8 cellular contexts compared by ENCODE assay signal in the genomic region with DNA sequence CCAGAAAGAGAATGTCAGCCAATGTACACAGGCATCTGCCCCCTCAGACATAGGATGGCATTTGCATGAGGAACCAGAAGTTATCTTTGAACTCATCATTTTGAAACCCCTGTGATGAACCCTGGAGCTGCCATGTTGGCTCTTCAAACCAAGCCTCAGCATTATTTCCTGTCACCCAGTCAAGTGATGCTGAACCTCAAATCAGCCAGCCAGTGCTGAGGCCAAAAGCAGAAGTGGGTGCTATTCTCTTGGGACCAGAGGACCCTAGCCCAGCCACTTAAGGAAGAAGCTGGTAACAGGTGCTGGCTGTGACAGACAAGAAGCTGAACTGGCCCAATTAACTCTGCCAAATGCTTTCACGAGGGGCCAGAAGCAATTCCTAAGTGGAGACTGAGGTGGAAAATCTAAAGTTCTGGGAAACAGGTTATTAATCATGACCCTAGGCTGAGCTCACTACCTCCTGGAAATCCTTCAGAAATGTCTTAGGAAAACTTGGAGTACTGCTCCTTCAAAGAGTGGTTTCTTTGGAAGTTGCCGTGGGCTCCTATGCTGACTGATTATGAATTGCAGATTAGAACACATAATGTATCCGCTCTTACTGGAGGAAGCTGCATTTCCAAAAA. TPM values are rescaled to one million over a fixed set of nuclear protein-coding genes. Genes with fewer than 3 reads are reported as not detected.
A peak's percentile ranks its signal among the peaks of the same experiment; 100 is the strongest.
DNase-seq lines count a peak whose midpoint lies in the region; ATAC-seq lines count a peak whose summit lies in the region.

No MANE protein-coding gene starts in this region.

- DNase-seq in right cardiac atrium (no peak), dermis blood vessel endothelial cell (no peak), NCI-H146 treated with DMSO at 0.1 percent for 48 hours (lab: John Stamatoyannopoulos, UW; ENCODE audit: unreplicated experiment) (no peak), epidermal melanocyte (ENCODE audit: insufficient read length, low spot score) (no peak), NCI-H446 treated with DMSO at 0.1 percent for 48 hours (lab: John Stamatoyannopoulos, UW) (no peak)

- 38% methylated on average over 3 of the region's 3 CpGs for WGBS in right cardiac atrium

- H3K4me3 ChIP-seq in right cardiac atrium (ENCODE audit: low read length): no peak overlapping the region

- H3K27ac ChIP-seq in right cardiac atrium (ENCODE audit: low read length): peak overlapping the region; percentile 84

- intact Hi-C loops in right cardiac atrium (cut with DNase I): no loop called here

- no peaks in the 10 kb centered on the region for H3K27me3 ChIP-seq in right cardiac atrium (ENCODE audit: control insufficient read depth, insufficient read depth)

- H3K9me3 ChIP-seq in right cardiac atrium (ENCODE audit: control insufficient read depth, low read length): no peaks in the 10 kb centered on the region

- peaks cover 21% of the 10 kb centered on the region for H3K4me1 ChIP-seq in right cardiac atrium (ENCODE audit: control insufficient read depth, insufficient read depth, low read length)

- peak; percentile 38 for ATAC-seq in GM18499 (IDR thresholded peaks at IDR 0.05; ENCODE audit: insufficient read depth, unreplicated experiment)
- peak; percentile 56 for ATAC-seq in GM21367 (IDR thresholded peaks at IDR 0.05; ENCODE audit: unreplicated experiment)
- ATAC-seq in HG03520 (IDR thresholded peaks at IDR 0.05; ENCODE audit: unreplicated experiment): peak; percentile 65
- no peak for ATAC-seq in right cardiac atrium

RNA-seq across cellular contexts. Expression of gene PKIG, which starts 4.0 kb away (rescaled TPM):
- total RNA-seq in right cardiac atrium (100 to 1,000 TPM; 212 to 246 (median 232) TPM), dermis blood vessel endothelial cell (177 and 275 TPM in 2 replicates)
- 334 TPM for polyA plus RNA-seq in right cardiac atrium

Comparison
In these comparisons a context has a peak if more than half of its experiments do, and no peak if none do; other contexts are left out.
1. ATAC-seq: peak in GM18499 (single experiment), GM21367 (single experiment) and HG03520 (single experiment); none in right cardiac atrium (0 of 2).